In genomic region chr4:154677923-154678322, GRCh38 we compare ENCODE assay signal across 30 cellular contexts.
"Had no signal": no experiment of that assay in that cellular context is flagged by ENCODE, and none has a peak within 500 bp of the region (broad histone marks: within the 10 kb centered on the region; RNA-seq: fewer than 3 reads in every experiment).

No MANE protein-coding gene starts in this region.

- H3K27ac Mint-ChIP-seq: naive thymus-derived CD8-positive, alpha-beta T cell; nephron; neural progenitor cell; stimulated activated effector memory CD8-positive, alpha-beta T cell treated with anti-CD3 and anti-CD28 coated beads, Interleukin-12 subunit alpha, Interleukin-12 subunit beta, amount 100 ng/mL, for 72 hours; stimulated activated naive CD8-positive, alpha-beta T cell treated with anti-CD3 and anti-CD28 coated beads, Interleukin-15, amount 100 ng/mL, for 72 hours; type B pancreatic cell had no signal

- H3K4me1 ChIP-seq: heart right ventricle, left lung, lower lobe of right lung, neural progenitor cell, prostate gland, sigmoid colon, spleen, tibial nerve, uterus had no signal

- H2AFZ ChIP-seq: hepatocyte, neural progenitor cell had no signal

- H3K4me1 Mint-ChIP-seq: nephron; neural progenitor cell; stimulated activated effector memory CD8-positive, alpha-beta T cell treated with anti-CD3 and anti-CD28 coated beads, Interleukin-12 subunit alpha, Interleukin-12 subunit beta, amount 100 ng/mL, for 72 hours; stimulated activated naive CD8-positive, alpha-beta T cell treated with anti-CD3 and anti-CD28 coated beads, Interleukin-15, amount 100 ng/mL, for 72 hours had no signal

- H3K36me3 Mint-ChIP-seq: mesothelial cell of epicardium; naive thymus-derived CD8-positive, alpha-beta T cell; neural progenitor cell; stimulated activated effector memory CD8-positive, alpha-beta T cell treated with anti-CD3 and anti-CD28 coated beads, Interleukin-12 subunit alpha, Interleukin-12 subunit beta, amount 100 ng/mL, for 72 hours; type B pancreatic cell had no signal

- H3K9me3 ChIP-seq: heart right ventricle, left lung, lower lobe of right lung, neutrophil, ovary, prostate gland, sigmoid colon, spleen, tibial nerve, uterus had no signal

- H3K27ac ChIP-seq: heart right ventricle, hepatocyte, left lung, lower lobe of right lung, neural progenitor cell, neutrophil, ovary, prostate gland, sigmoid colon, spleen, tibial nerve, uterus had no signal

- H3K27me3 ChIP-seq: hepatocyte, left lung, neural progenitor cell, neutrophil, ovary, sigmoid colon, tibial nerve, uterus had no signal

- H3K4me3 Mint-ChIP-seq: mesothelial cell of epicardium; naive thymus-derived CD8-positive, alpha-beta T cell; nephron; neural progenitor cell; stimulated activated effector memory CD8-positive, alpha-beta T cell treated with anti-CD3 and anti-CD28 coated beads, Interleukin-12 subunit alpha, Interleukin-12 subunit beta, amount 100 ng/mL, for 72 hours; stimulated activated naive CD8-positive, alpha-beta T cell treated with anti-CD3 and anti-CD28 coated beads, Interleukin-15, amount 100 ng/mL, for 72 hours; type B pancreatic cell had no signal

- H3K9ac ChIP-seq: neural progenitor cell had no signal

- H3K36me3 ChIP-seq: heart right ventricle, left lung, lower lobe of right lung, neural progenitor cell, neutrophil, ovary, prostate gland, sigmoid colon, spleen, tibial nerve, uterus had no signal

- DNase-seq: heart right ventricle; kidney glomerular epithelial cell; left cardiac atrium; left lung; lower lobe of right lung; mammary epithelial cell; mesenchymal stem cell; naive thymus-derived CD8-positive, alpha-beta T cell; occipital lobe; ovary; posterior cingulate gyrus; retina; right cardiac atrium; sigmoid colon; small intestine; spleen; stimulated activated CD4-positive, alpha-beta T cell treated with anti-CD3 and anti-CD28 coated beads, Interleukin-4, amount 100 ng/mL, for 24 hours; stimulated activated naive CD4-positive, alpha-beta T cell; stimulated activated naive CD8-positive, alpha-beta T cell treated with anti-CD3 and anti-CD28 coated beads, Interleukin-15, amount 100 ng/mL, for 72 hours; substantia nigra; uterus had no signal

- H3K79me2 ChIP-seq: hepatocyte had no signal

- ATAC-seq: heart right ventricle; left cardiac atrium; left lung; lower lobe of right lung; naive thymus-derived CD8-positive, alpha-beta T cell; right cardiac atrium; stimulated activated effector memory CD8-positive, alpha-beta T cell treated with anti-CD3 and anti-CD28 coated beads, Interleukin-12 subunit alpha, Interleukin-12 subunit beta, amount 100 ng/mL, for 72 hours; stimulated activated naive CD8-positive, alpha-beta T cell treated with anti-CD3 and anti-CD28 coated beads, Interleukin-15, amount 100 ng/mL, for 72 hours had no signal

- H3K9me3 Mint-ChIP-seq: nephron; neural progenitor cell; stimulated activated effector memory CD8-positive, alpha-beta T cell treated with anti-CD3 and anti-CD28 coated beads, Interleukin-12 subunit alpha, Interleukin-12 subunit beta, amount 100 ng/mL, for 72 hours; stimulated activated naive CD8-positive, alpha-beta T cell treated with anti-CD3 and anti-CD28 coated beads, Interleukin-15, amount 100 ng/mL, for 72 hours; type B pancreatic cell had no signal

- H3K4me3 ChIP-seq: heart right ventricle, hepatocyte, left lung, lower lobe of right lung, neural progenitor cell, ovary, prostate gland, sigmoid colon, spleen, tibial nerve, uterus had no signal

- H3K4me2 ChIP-seq: hepatocyte, neural progenitor cell had no signal
